ENCODE assay signal across 8 cellular contexts in the genomic region with DNA sequence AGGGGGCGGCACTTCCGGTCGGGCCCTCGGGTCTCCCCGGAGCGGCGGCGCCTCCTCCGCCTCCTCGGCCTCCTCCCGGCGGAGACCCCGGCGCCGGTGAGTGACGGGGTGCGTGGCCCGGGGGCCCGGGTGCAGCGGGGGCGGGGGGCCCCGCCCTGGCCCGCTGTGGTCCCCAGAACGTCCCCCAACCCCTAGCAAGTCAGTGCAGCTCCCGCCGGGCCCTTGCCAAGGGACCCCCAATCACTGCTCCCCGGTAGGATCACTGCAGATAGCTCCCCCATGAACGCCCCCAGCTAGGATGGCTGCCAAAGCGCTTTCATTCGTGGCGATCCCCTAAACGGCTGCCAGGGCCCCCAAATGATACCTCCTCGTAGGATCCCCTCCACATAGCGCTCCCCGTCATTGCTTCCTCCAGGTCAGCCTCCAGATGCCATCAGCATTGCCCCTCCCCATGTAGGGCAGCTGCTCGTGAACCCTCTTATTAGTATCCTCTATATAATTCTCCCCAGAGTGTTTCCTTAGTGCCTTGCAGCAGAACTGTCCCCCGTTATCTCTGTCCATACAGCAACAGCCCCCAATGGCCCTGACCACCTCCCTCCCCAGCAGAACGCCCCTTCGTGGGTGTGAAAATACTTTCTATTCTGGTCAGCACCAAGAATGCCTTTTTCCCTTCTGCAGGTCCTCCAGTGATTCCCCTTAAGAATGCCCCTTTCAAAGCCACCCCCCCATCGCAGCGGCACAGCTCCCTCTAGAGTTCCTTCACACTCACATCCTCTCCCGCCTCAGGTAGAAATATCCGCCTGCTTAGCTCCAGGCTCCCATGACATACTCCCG. TPM values are rescaled to one million over a fixed set of nuclear protein-coding genes. Genes with fewer than 3 reads are reported as not detected.
DNase-seq lines count a peak whose midpoint lies in the region; ATAC-seq and TF ChIP-seq lines count a peak whose summit lies in the region.

A gene (plus strand): TSS at position 11 of the 834 bp plus-strand sequence. CDS start 7,972 bp downstream, outside the sequence.

- TF ChIP-seq CTCF in Loucy (conservative IDR thresholded peaks at IDR 0.05; ENCODE audit: low read length) = peak; percentile 83
- peak; percentile 29 to 66 (median 49) for TF ChIP-seq CTCF in testis (IDR thresholded peaks at IDR 0.05)

- no peaks in the 10 kb centered on the region for H3K9me3 ChIP-seq in Loucy (ENCODE audit: insufficient read depth, low read depth, low read length)
- H3K9me3 ChIP-seq in SJSA1 (replicated peaks) = no peaks in the 10 kb centered on the region
- no peaks in the 10 kb centered on the region for H3K9me3 ChIP-seq in testis

- peaks cover 23% of the 10 kb centered on the region for H4K20me1 ChIP-seq in Loucy (ENCODE audit: insufficient read depth, low read length, poor library complexity, severe bottlenecking)

- H3K27ac ChIP-seq in SJSA1 (peak within 1 kb of the TSS; percentile 67), testis (peak within 1 kb of the TSS; percentile 53 to 94)

- H3K4me1 ChIP-seq in Loucy (ENCODE audit: insufficient read depth, low read length, poor library complexity, severe bottlenecking) (peaks cover 35% of the 10 kb centered on the region), SJSA1 (replicated peaks) (peaks cover 16% of the 10 kb centered on the region), testis (peaks cover 13% of the 10 kb centered on the region)

- ATAC-seq in GM21526 (IDR thresholded peaks at IDR 0.05; ENCODE audit: low FRiP score, unreplicated experiment) = peak; percentile 14

- H3K9ac ChIP-seq in Loucy (ENCODE audit: low read depth, low read length, poor library complexity, severe bottlenecking) = peak within 1 kb of the TSS; percentile 99

- 1 to 3% methylated on average over 19 to 20 of the region's 44 CpGs for WGBS in testis, 2 donors

- no peak for TF ChIP-seq POLR2A in testis (IDR thresholded peaks at IDR 0.05)

- H3K27me3 ChIP-seq in Loucy (ENCODE audit: insufficient read depth, low read length, poor library complexity, severe bottlenecking) (no peaks in the 10 kb centered on the region), SJSA1 (replicated peaks) (no peaks in the 10 kb centered on the region), testis (no peaks in the 10 kb centered on the region)

- H3K36me3 ChIP-seq in Loucy (ENCODE audit: insufficient read depth, low read length) (no peaks in the 10 kb centered on the region), SJSA1 (peaks cover 31% of the 10 kb centered on the region), testis (ENCODE audit: low read depth, missing control alignments) (no peaks in the 10 kb centered on the region)

- intact Hi-C loops in testis (cut with DNase I; ENCODE audit: low total_unique reads) = loop anchor here (10.0 kb wide), 1 partner anchor 91 kb away; no protein-coding TSS in a partner anchor

- H3K9me2 ChIP-seq in Loucy (replicated peaks; ENCODE audit: low read depth, low read length) = no peaks in the 10 kb centered on the region

- H3K79me2 ChIP-seq in Loucy (ENCODE audit: insufficient read depth, low read length) = peaks cover 58% of the 10 kb centered on the region

- H2AFZ ChIP-seq in Loucy (ENCODE audit: low read length) = peak within 1 kb of the TSS; percentile 70

- peaks cover 10% of the 10 kb centered on the region for H3F3A ChIP-seq in Loucy (ENCODE audit: low read depth)

- H3K4me3 ChIP-seq in Loucy (ENCODE audit: low read length, poor library complexity, severe bottlenecking) (peak within 1 kb of the TSS; percentile 98), SJSA1 (peak within 1 kb of the TSS; percentile 69), testis (peak within 1 kb of the TSS; percentile 91)

- peak within 1 kb of the TSS; percentile 100 for H3K4me2 ChIP-seq in Loucy (ENCODE audit: low read depth, low read length, poor library complexity, severe bottlenecking)

- DNase-seq in COLO668 (lab: John Stamatoyannopoulos, UW; ENCODE audit: unreplicated experiment) = peak; percentile 75
- peak; percentile 78 to 86 for DNase-seq in SJSA1 (ENCODE audit: low read depth in 1 of 2, low spot score in 2 of 2)
- DNase-seq in activated naive CD4-positive, alpha-beta T cell treated with anti-CD3 and anti-CD28 coated beads, Interleukin-2, amount 50 U/mL, for 16 hours = peak; percentile 69
- peak; percentile 62 for DNase-seq in globus pallidus (ENCODE audit: low spot score)
- DNase-seq in nucleus accumbens (lab: John Stamatoyannopoulos, UW) = peak in 48 of 56 donors; percentile 19 to 83 (median 52)
- DNase-seq in testis = peak; percentile 81

RNA-seq across cellular contexts. Expression of the gene that starts here (rescaled TPM):
- total RNA-seq in SJSA1 (2014; rRNA removed; shearing (Covaris generic)) = 0.63 and 1.4 TPM in 2 replicates
- total RNA-seq in testis = 10 to 100 TPM; 12.2 to 14.5 TPM
- polyA plus RNA-seq in testis (ENCODE audit: insufficient read depth, low read depth, low replicate concordance) = 4.7 TPM

Comparison
In these comparisons a context has a peak if more than half of its experiments do, and no peak if none do; other contexts are left out.
1. Peak in every context shown above with its lines: DNase-seq, ATAC-seq, H3K4me3 ChIP-seq and H3K27ac ChIP-seq.